In genomic region chr11:8914661-8915018, GRCh38 we compare ENCODE assay signal across 12 cellular contexts. TPM values are rescaled to one million over a fixed set of nuclear protein-coding genes. Genes with fewer than 3 reads are reported as not detected.
DNase-seq lines count a peak whose midpoint lies in the region; ATAC-seq, FAIRE-seq and TF ChIP-seq lines count a peak whose summit lies in the region.
"Had no signal": no experiment of that assay in that cellular context is flagged by ENCODE, and none has a peak within 500 bp of the region (broad histone marks: within the 10 kb centered on the region; RNA-seq: fewer than 3 reads in every experiment).

No MANE protein-coding gene starts in this region.

- H4K20me1 ChIP-seq in HepG2 (ENCODE audit: insufficient read depth, low read length) (no peaks in the 10 kb centered on the region), K562 (replicated peaks; ENCODE audit: control insufficient read depth, insufficient read depth, low read length) (no peaks in the 10 kb centered on the region)

- no peak overlapping the region for H3K27ac ChIP-seq in HepG2 (ENCODE audit: extremely low read length, insufficient read depth, low read length)
- H3K27ac ChIP-seq in right lobe of liver = peak overlapping the region in 1 of 3 donors; percentile 40
- H3K27ac ChIP-seq in K562 (ENCODE audit: extremely low read depth, low read depth, low read length) = no peak overlapping the region; the same call in 2 of the 3 replicates
- no peak overlapping the region for H3K27ac ChIP-seq in muscle layer of colon (ENCODE audit: low read depth, low read length)
- H3K27ac ChIP-seq in pancreas = peak overlapping the region in 1 of 4 donors; percentile 53

- H3K9me1 ChIP-seq in K562 (ENCODE audit: control insufficient read depth, insufficient read depth, low read length) = no peaks in the 10 kb centered on the region

- FAIRE-seq in HepG2 (lab: Jason Lieb, UNC) = no peak
- no peak for FAIRE-seq in K562 (lab: Jason Lieb, UNC)
- FAIRE-seq in pancreas (lab: Jason Lieb, UNC) = no peak
- FAIRE-seq: bronchial epithelial cell, small intestine had no signal

- WGBS in HepG2 (ENCODE audit: low lambda C conversion rate) = 90% methylated on average over 4 of the region's 4 CpGs
- WGBS in right lobe of liver (ENCODE audit: insufficient coverage, low coverage, low lambda C conversion rate, missing lambda C conversion rate) = 50% methylated on average over 4 of the region's 4 CpGs
- WGBS in K562 (ENCODE audit: insufficient coverage, low coverage, missing lambda C conversion rate) = 85% methylated on average over 4 of the region's 4 CpGs
- 54 to 72% methylated on average over 4 of the region's 4 CpGs for WGBS in pancreas, 2 donors

- TF ChIP-seq EP300 in HepG2 (IDR thresholded peaks at IDR 0.05; ENCODE audit: low read depth in 2 of 2, low read length in 2 of 2) = no peak
- no peak for TF ChIP-seq EP300 in HepG2 (CRISPR knock-in tag; IDR thresholded peaks at IDR 0.05; ENCODE audit: borderline replicate concordance)
- TF ChIP-seq EP300 in K562 (IDR thresholded peaks at IDR 0.05; ENCODE audit: low read length) = no peak

- H2AFZ ChIP-seq in HepG2 (ENCODE audit: low read length) = no peak overlapping the region
- H2AFZ ChIP-seq in K562 (ENCODE audit: low read depth, low read length) = no peak overlapping the region

- TF ChIP-seq CTCF in HepG2 (CRISPR knock-in tag; IDR thresholded peaks at IDR 0.05) (no peak), right lobe of liver (IDR thresholded peaks at IDR 0.05) (no peak), K562 (IDR thresholded peaks at IDR 0.05 in 2 of 3, conservative IDR thresholded peaks at IDR 0.05 in 1 of 3; ENCODE audit: insufficient read depth in 2 of 3, low read depth in 1 of 3, low read length in 3 of 3) (0 out of 6 replicates have a peak, but pooled peaks of 1 of the 3 experiments have one; percentile 8), pancreas (IDR thresholded peaks at IDR 0.05) (no peak)

- ATAC-seq in HepG2 (no peak), right lobe of liver (no peak), K562 (no peak), pancreas (no peak), HG02840 (IDR thresholded peaks at IDR 0.05; ENCODE audit: low FRiP score, unreplicated experiment) (no peak), GM18498 (IDR thresholded peaks at IDR 0.05; ENCODE audit: unreplicated experiment) (no peak)

- no peak overlapping the region for H3K4me3 ChIP-seq in HepG2 (replicated peaks in 1 of 3; ENCODE audit: insufficient read depth in 1 of 3, low read depth in 2 of 3, low read length in 3 of 3)
- no peak overlapping the region for H3K4me3 ChIP-seq in right lobe of liver
- no peak overlapping the region for H3K4me3 ChIP-seq in K562
- H3K4me3 ChIP-seq in muscle layer of colon (ENCODE audit: low read depth in 1 of 2, low read length in 2 of 2) = peak overlapping the region in 1 of 2 donors; percentile 8
- no peak overlapping the region for H3K4me3 ChIP-seq in pancreas
- H3K4me3 ChIP-seq: lung had no signal

- H3K4me1 ChIP-seq in HepG2 (ENCODE audit: insufficient read depth, low read length) (peaks cover 55% of the 10 kb centered on the region), right lobe of liver (peaks cover 0 to 5% (median 0%) of the 10 kb centered on the region in 4 donors), K562 (replicated peaks in 1 of 2; ENCODE audit: control insufficient read depth in 2 of 2, insufficient read depth in 2 of 2, low read length in 2 of 2) (peaks cover 15 to 27% of the 10 kb centered on the region in 2 experiments), muscle layer of colon (ENCODE audit: insufficient read depth, low read length) (peaks cover 43% of the 10 kb centered on the region), pancreas (peaks cover 3 to 7% (median 5%) of the 10 kb centered on the region in 3 donors)

- H3K4me2 ChIP-seq in HepG2 (ENCODE audit: low read depth, low read length) (peak overlapping the region; percentile 31; the same call in 1 of the 2 replicates), K562 (ENCODE audit: insufficient read depth, low read length) (peak overlapping the region; percentile 56; the same call in 1 of the 2 replicates)

- in situ Hi-C loops in HepG2 (cut with HindIII; ENCODE audit: extremely low pct_ligation_motif_present, low pct_unique_long_range_greater_than_20kb) (loop anchor here (10.0 kb wide), 1 partner anchor 220 kb away; no protein-coding TSS in a partner anchor), K562 (cut with MboI) (no loop called here)

- CTCF ChIA-PET in HepG2 (lab: Yijun Ruan, JAX; ENCODE audit: low intra/inter-chr PET ratio, low total read pairs) (interaction anchor here (1.0 to 2.4 kb wide), 2 partner anchors 44 to 223 kb away, joined by 4 to 19 read pairs; no protein-coding TSS in a partner anchor), K562 (lab: Yijun Ruan, JAX; ENCODE audit: low intra/inter-chr PET ratio) (no interaction called here)

- intact Hi-C loops in HepG2 (cut with micrococcal nuclease; ENCODE audit: unreplicated experiment) (loop anchor here (1.0 to 5.0 kb wide), 4 partner anchors 45 to 232 kb away; partner anchors contain the start of genes RPL27A and TRIM66), right lobe of liver (cut with DNase I) (no loop called here), K562 (cut with micrococcal nuclease) (loop anchor here (1.0 to 5.0 kb wide), 3 partner anchors 45 to 223 kb away; no protein-coding TSS in a partner anchor), pancreas (cut with DNase I) (no loop called here)

- H3K27me3 ChIP-seq in HepG2 (ENCODE audit: control insufficient read depth in 1 of 2, insufficient read depth in 2 of 2, low read length in 2 of 2) (no peaks in the 10 kb centered on the region; a peak in 1 of 5 replicates), right lobe of liver (no peaks in the 10 kb centered on the region), K562 (ENCODE audit: control insufficient read depth in 2 of 2, insufficient read depth in 2 of 2, low read length in 2 of 2) (no peaks in the 10 kb centered on the region), muscle layer of colon (ENCODE audit: control insufficient read depth in 1 of 2, insufficient read depth in 2 of 2, low read length in 2 of 2) (no peaks in the 10 kb centered on the region), pancreas (no peaks in the 10 kb centered on the region)

- H3K9me3 ChIP-seq in HepG2 (ENCODE audit: low read length) = no peaks in the 10 kb centered on the region
- H3K9me3 ChIP-seq in right lobe of liver = no peaks in the 10 kb centered on the region
- no peaks in the 10 kb centered on the region; the same call in 1 of the 2 replicates for H3K9me3 ChIP-seq in K562 (replicated peaks; ENCODE audit: control insufficient read depth, insufficient read depth, low read depth, low read length)
- H3K9me3 ChIP-seq in muscle layer of colon (ENCODE audit: low read length) = no peaks in the 10 kb centered on the region
- no peaks in the 10 kb centered on the region for H3K9me3 ChIP-seq in pancreas

- no peak for DNase-seq in HepG2 (ENCODE audit: low spot score)
- no peak for DNase-seq in right lobe of liver
- DNase-seq in K562 (ENCODE audit: extremely low read depth in 1 of 4, low spot score in 3 of 4) = no peak
- DNase-seq in pancreas = no peak
- no peak for DNase-seq in central memory CD4-positive, alpha-beta T cell

- H3K36me3 ChIP-seq in HepG2 (replicated peaks in 1 of 2; ENCODE audit: control insufficient read depth in 1 of 2, insufficient read depth in 2 of 2, low read length in 2 of 2) (peaks cover 4 to 18% of the 10 kb centered on the region in 2 experiments; a peak in 4 of 5 replicates), right lobe of liver (peaks cover 0 to 13% (median 5%) of the 10 kb centered on the region in 4 donors), K562 (ENCODE audit: control insufficient read depth, insufficient read depth, low read length) (peaks cover 44% of the 10 kb centered on the region), muscle layer of colon (ENCODE audit: insufficient read depth, low read length) (peaks cover 16% of the 10 kb centered on the region), pancreas (peaks cover 0 to 23% (median under 1%) of the 10 kb centered on the region in 3 donors)

- BruUV-seq in HepG2 (replicated peaks; lab: Mats Ljungman, UMichigan) (no TSS peak), K562 (replicated peaks; lab: Mats Ljungman, UMichigan) (no TSS peak)

- POLR2A ChIA-PET in HepG2 (lab: Yijun Ruan, JAX) (no interaction called here), K562 (lab: Yijun Ruan, JAX) (interaction anchor here (0.6 kb wide), 1 partner anchor 9 kb away, joined by 3 read pairs; no protein-coding TSS in a partner anchor)

- TF ChIP-seq RAD21 in HepG2 (CRISPR knock-in tag; IDR thresholded peaks at IDR 0.05) (no peak), K562 (CRISPR knock-in tag; conservative IDR thresholded peaks at IDR 0.05 in 1 of 2, IDR thresholded peaks at IDR 0.05 in 1 of 2) (no peak)

- H3K79me2 ChIP-seq in HepG2 (ENCODE audit: insufficient read depth, low read length) = peaks cover 5% of the 10 kb centered on the region
- peaks cover 19% of the 10 kb centered on the region for H3K79me2 ChIP-seq in K562 (ENCODE audit: control insufficient read depth, insufficient read depth, low read length)

- TF ChIP-seq POLR2A in HepG2 (IDR thresholded peaks at IDR 0.05; ENCODE audit: insufficient read depth in 1 of 2, low read depth in 2 of 2, low read length in 2 of 2) (no peak), right lobe of liver (IDR thresholded peaks at IDR 0.05) (no peak), K562 (conservative IDR thresholded peaks at IDR 0.05) (no peak)

- H3K9ac ChIP-seq in HepG2 (ENCODE audit: insufficient read depth, low read depth, low read length) (no peak overlapping the region), K562 (ENCODE audit: insufficient read depth in 1 of 2, low read depth in 2 of 2, low read length in 2 of 2) (no peak overlapping the region; a peak in 1 of 4 replicates), muscle layer of colon (ENCODE audit: low read length) (peak overlapping the region; percentile 1)

RNA-seq across cellular contexts. Expression of gene AKIP1, which starts 3.7 kb away (rescaled TPM):
- total RNA-seq in HepG2 (2016; rRNA removed; fragmentation: Illumina TruSeq; extraction: Trizol) = 20.3 and 21.6 TPM in 2 replicates
- 10.8 and 10.9 TPM in 2 replicates for total RNA-seq in HepG2 (2016; cell fraction: cytosol; rRNA removed; fragmentation: Illumina TruSeq; extraction: Trizol; ENCODE audit: low read depth)
- 18.6 and 21.9 TPM in 2 replicates for total RNA-seq in HepG2 (2016; cell fraction: insoluble cytoplasmic fraction; rRNA removed; fragmentation: Illumina TruSeq; extraction: Trizol)
- 12.8 and 14.4 TPM in 2 replicates for total RNA-seq in HepG2 (2016; cell fraction: membrane; rRNA removed; fragmentation: Illumina TruSeq; extraction: Trizol)
- 7.1 and 11.6 TPM in 2 replicates for total RNA-seq in HepG2 (2016; cell fraction: nucleus; rRNA removed; fragmentation: Illumina TruSeq; extraction: Trizol)
- 10.0 and 11.8 TPM in 2 replicates for polyA plus RNA-seq in HepG2 (2011; rRNA removed)
- 11.3 and 13.1 TPM in 2 replicates for polyA plus RNA-seq in HepG2 (2011; cell fraction: cytosol; rRNA removed)
- 4.0 and 6.6 TPM in 2 replicates for polyA plus RNA-seq in HepG2 (2011; cell fraction: nucleus; rRNA removed)
- polyA plus RNA-seq in HepG2 (2012) = 8.0 and 8.7 TPM in 2 replicates
- polyA plus RNA-seq in HepG2 (2016; cell fraction: cytosol; fragmentation: Illumina TruSeq; extraction: Trizol; ENCODE audit: low read depth) = 10.0 and 10.5 TPM in 2 replicates
- polyA plus RNA-seq in HepG2 (2016; cell fraction: insoluble cytoplasmic fraction; fragmentation: Illumina TruSeq; extraction: Trizol; ENCODE audit: low read depth) = 27.2 and 31.0 TPM in 2 replicates
- 10.9 and 12.6 TPM in 2 replicates for polyA plus RNA-seq in HepG2 (2016; cell fraction: membrane; fragmentation: Illumina TruSeq; extraction: Trizol; ENCODE audit: low read depth)
- 14.8 and 19.7 TPM in 2 replicates for polyA plus RNA-seq in HepG2 (2016; cell fraction: nucleus; fragmentation: Illumina TruSeq; extraction: Trizol; ENCODE audit: insufficient read depth, low read depth)
- 2.1 and 11.4 TPM in 2 replicates for polyA minus RNA-seq in HepG2 (2011; rRNA and poly(A)+ RNA removed; ENCODE audit: low replicate concordance)
- polyA minus RNA-seq in HepG2 (2011; cell fraction: cytosol; rRNA and poly(A)+ RNA removed) = 4.8 and 10.5 TPM in 2 replicates
- polyA minus RNA-seq in HepG2 (2011; cell fraction: nucleus; rRNA and poly(A)+ RNA removed) = 4.4 and 5.3 TPM in 2 replicates
- 10 to 100 TPM in 3 of 6 experiments, 1 to 10 TPM in 3; 5.8 to 14.8 (median 8.7) TPM for total RNA-seq in right lobe of liver
- 12.2 and 13.4 TPM in 2 replicates for total RNA-seq in K562 (2011; cell fraction: chromatin; rRNA removed; ENCODE audit: low replicate concordance)
- 11.8 and 12.7 TPM in 2 replicates for total RNA-seq in K562 (2011; cell fraction: nucleolus; rRNA removed)
- 13.1 and 21.8 TPM in 2 replicates for total RNA-seq in K562 (2011; cell fraction: nucleoplasm; rRNA removed)
- 36.2 and 48.7 TPM in 2 replicates for total RNA-seq in K562 (2014; rRNA removed)
- total RNA-seq in K562 (2014; rRNA removed; fragmentation: Illumina TruSeq; extraction: Trizol) = 25.5 and 28.6 TPM in 2 replicates
- 37.1 and 40.2 TPM in 2 replicates for total RNA-seq in K562 (2015; rRNA removed; fragmentation: Illumina TruSeq; extraction: Trizol)
- 40.0 and 41.6 TPM in 2 replicates for total RNA-seq in K562 (2021)
- polyA plus RNA-seq in K562 (2011; rRNA removed) = 47.2 and 49.2 TPM in 2 replicates
- polyA plus RNA-seq in K562 (2011; cell fraction: cytosol; rRNA removed) = 39.7 and 50.8 TPM in 2 replicates
- 16.5 and 17.7 TPM in 2 replicates for polyA plus RNA-seq in K562 (2011; cell fraction: nucleus; rRNA removed)
- 44.7 and 45.1 TPM in 2 replicates for polyA plus RNA-seq in K562 (2012)
- 34.2 and 40.1 TPM in 2 replicates for polyA plus RNA-seq in K562 (2014; fragmentation: Illumina TruSeq; extraction: Trizol)
- 10 to 100 TPM in 1 of 2 experiments, 1 to 10 TPM in 1; 9.0 to 15.1 TPM for polyA plus RNA-seq in K562 (2014; fragmentation: Nextera tagmentation; extraction: Ambion mirVana)
- polyA plus RNA-seq in K562 (2014; rRNA removed) = 52.6 and 60.1 TPM in 2 replicates
- 18.7 and 20.9 TPM in 2 replicates for polyA minus RNA-seq in K562 (2011; rRNA and poly(A)+ RNA removed)
- 17.8 and 18.9 TPM in 2 replicates for polyA minus RNA-seq in K562 (2011; cell fraction: cytosol; rRNA and poly(A)+ RNA removed)
- polyA minus RNA-seq in K562 (2011; cell fraction: nucleus; rRNA and poly(A)+ RNA removed) = 5.8 and 7.1 TPM in 2 replicates
- 10 to 100 TPM in 1 of 6 donors, 1 to 10 TPM in 5; 6.3 to 11.6 (median 7.9) TPM for total RNA-seq in pancreas
- 10 to 100 TPM in 1 of 2 donors, 1 to 10 TPM in 1; 6.5 to 11.6 TPM for polyA plus RNA-seq in pancreas

RNA-seq across cellular contexts. Expression of gene C11orf16, which starts 18.1 kb away (rescaled TPM):
- total RNA-seq in HepG2 (2016; rRNA removed; fragmentation: Illumina TruSeq; extraction: Trizol) = not detected in 2 replicates
- not detected in 2 replicates for total RNA-seq in HepG2 (2016; cell fraction: cytosol; rRNA removed; fragmentation: Illumina TruSeq; extraction: Trizol; ENCODE audit: low read depth)
- total RNA-seq in HepG2 (2016; cell fraction: insoluble cytoplasmic fraction; rRNA removed; fragmentation: Illumina TruSeq; extraction: Trizol) = not detected in 2 replicates
- total RNA-seq in HepG2 (2016; cell fraction: membrane; rRNA removed; fragmentation: Illumina TruSeq; extraction: Trizol) = not detected in 2 replicates
- total RNA-seq in HepG2 (2016; cell fraction: nucleus; rRNA removed; fragmentation: Illumina TruSeq; extraction: Trizol) = not detected in 2 replicates
- polyA plus RNA-seq in HepG2 (2011; rRNA removed) = not detected in 2 replicates
- polyA plus RNA-seq in HepG2 (2011; cell fraction: cytosol; rRNA removed) = not detected in 2 replicates
- polyA plus RNA-seq in HepG2 (2011; cell fraction: nucleus; rRNA removed) = not detected in 2 replicates
- polyA plus RNA-seq in HepG2 (2012) = not detected in 2 replicates
- polyA plus RNA-seq in HepG2 (2016; cell fraction: cytosol; fragmentation: Illumina TruSeq; extraction: Trizol; ENCODE audit: low read depth) = not detected in 2 replicates
- not detected in 2 replicates for polyA plus RNA-seq in HepG2 (2016; cell fraction: insoluble cytoplasmic fraction; fragmentation: Illumina TruSeq; extraction: Trizol; ENCODE audit: low read depth)
- not detected in 2 replicates for polyA plus RNA-seq in HepG2 (2016; cell fraction: membrane; fragmentation: Illumina TruSeq; extraction: Trizol; ENCODE audit: low read depth)
- not detected in 2 replicates for polyA plus RNA-seq in HepG2 (2016; cell fraction: nucleus; fragmentation: Illumina TruSeq; extraction: Trizol; ENCODE audit: insufficient read depth, low read depth)
- not detected in 2 replicates for polyA minus RNA-seq in HepG2 (2011; rRNA and poly(A)+ RNA removed; ENCODE audit: low replicate concordance)
- not detected in 2 replicates for polyA minus RNA-seq in HepG2 (2011; cell fraction: cytosol; rRNA and poly(A)+ RNA removed)
- polyA minus RNA-seq in HepG2 (2011; cell fraction: nucleus; rRNA and poly(A)+ RNA removed) = not detected in 2 replicates
- not detected for total RNA-seq in right lobe of liver
- not detected in 2 replicates for total RNA-seq in K562 (2011; cell fraction: chromatin; rRNA removed; ENCODE audit: low replicate concordance)
- total RNA-seq in K562 (2011; cell fraction: nucleolus; rRNA removed) = 0.33 TPM in 1 of 2 replicates, not detected in the other
- not detected in 2 replicates for total RNA-seq in K562 (2011; cell fraction: nucleoplasm; rRNA removed)
- not detected in 2 replicates for total RNA-seq in K562 (2014; rRNA removed)
- total RNA-seq in K562 (2014; rRNA removed; fragmentation: Illumina TruSeq; extraction: Trizol) = not detected in 2 replicates
- not detected in 2 replicates for total RNA-seq in K562 (2015; rRNA removed; fragmentation: Illumina TruSeq; extraction: Trizol)
- not detected in 2 replicates for total RNA-seq in K562 (2021)
- not detected in 2 replicates for polyA plus RNA-seq in K562 (2011; rRNA removed)
- polyA plus RNA-seq in K562 (2011; cell fraction: cytosol; rRNA removed) = not detected in 2 replicates
- polyA plus RNA-seq in K562 (2011; cell fraction: nucleus; rRNA removed) = 0.26 TPM in 1 of 2 replicates, not detected in the other
- polyA plus RNA-seq in K562 (2012) = 0.07 TPM in 1 of 2 replicates, not detected in the other
- polyA plus RNA-seq in K562 (2014; fragmentation: Illumina TruSeq; extraction: Trizol) = not detected in 2 replicates
- polyA plus RNA-seq in K562 (2014; fragmentation: Nextera tagmentation; extraction: Ambion mirVana) = not detected
- polyA plus RNA-seq in K562 (2014; rRNA removed) = 0.05 TPM in 1 of 2 replicates, not detected in the other
- polyA minus RNA-seq in K562 (2011; rRNA and poly(A)+ RNA removed) = not detected in 2 replicates
- not detected in 2 replicates for polyA minus RNA-seq in K562 (2011; cell fraction: cytosol; rRNA and poly(A)+ RNA removed)
- not detected in 2 replicates for polyA minus RNA-seq in K562 (2011; cell fraction: nucleus; rRNA and poly(A)+ RNA removed)
- total RNA-seq in pancreas = not detected
- not detected for polyA plus RNA-seq in pancreas
- total RNA-seq: bronchial epithelial cell had no signal
- polyA plus RNA-seq: BJ, small intestine had no signal

RNA-seq across cellular contexts. Expression of gene ASCL3, which starts 28.2 kb away (rescaled TPM):
- total RNA-seq in HepG2 (2016; rRNA removed; fragmentation: Illumina TruSeq; extraction: Trizol) (not detected in 2 replicates), right lobe of liver (not detected), K562 (2014; rRNA removed) (not detected in 2 replicates), K562 (2014; rRNA removed; fragmentation: Illumina TruSeq; extraction: Trizol) (not detected in 2 replicates), K562 (2015; rRNA removed; fragmentation: Illumina TruSeq; extraction: Trizol) (not detected in 2 replicates), K562 (2021) (not detected in 2 replicates), pancreas (under 1 TPM in 1 of 6 donors, not detected in 5; 0.34 TPM)
- total RNA-seq in HepG2 (2016; cell fraction: cytosol; rRNA removed; fragmentation: Illumina TruSeq; extraction: Trizol; ENCODE audit: low read depth) = not detected in 2 replicates
- not detected in 2 replicates for total RNA-seq in HepG2 (2016; cell fraction: insoluble cytoplasmic fraction; rRNA removed; fragmentation: Illumina TruSeq; extraction: Trizol)
- total RNA-seq in HepG2 (2016; cell fraction: membrane; rRNA removed; fragmentation: Illumina TruSeq; extraction: Trizol) = not detected in 2 replicates
- total RNA-seq in HepG2 (2016; cell fraction: nucleus; rRNA removed; fragmentation: Illumina TruSeq; extraction: Trizol) = not detected in 2 replicates
- polyA plus RNA-seq in HepG2 (2011; rRNA removed) (not detected in 2 replicates), K562 (2011; rRNA removed) (not detected in 2 replicates), K562 (2014; fragmentation: Illumina TruSeq; extraction: Trizol) (not detected in 2 replicates), K562 (2014; fragmentation: Nextera tagmentation; extraction: Ambion mirVana) (not detected), K562 (2014; rRNA removed) (not detected in 2 replicates), pancreas (not detected)
- not detected in 2 replicates for polyA plus RNA-seq in HepG2 (2011; cell fraction: cytosol; rRNA removed)
- not detected in 2 replicates for polyA plus RNA-seq in HepG2 (2011; cell fraction: nucleus; rRNA removed)
- not detected in 2 replicates for polyA plus RNA-seq in HepG2 (2012)
- not detected in 2 replicates for polyA plus RNA-seq in HepG2 (2016; cell fraction: cytosol; fragmentation: Illumina TruSeq; extraction: Trizol; ENCODE audit: low read depth)
- not detected in 2 replicates for polyA plus RNA-seq in HepG2 (2016; cell fraction: insoluble cytoplasmic fraction; fragmentation: Illumina TruSeq; extraction: Trizol; ENCODE audit: low read depth)
- polyA plus RNA-seq in HepG2 (2016; cell fraction: membrane; fragmentation: Illumina TruSeq; extraction: Trizol; ENCODE audit: low read depth) = not detected in 2 replicates
- not detected in 2 replicates for polyA plus RNA-seq in HepG2 (2016; cell fraction: nucleus; fragmentation: Illumina TruSeq; extraction: Trizol; ENCODE audit: insufficient read depth, low read depth)
- not detected in 2 replicates for polyA minus RNA-seq in HepG2 (2011; rRNA and poly(A)+ RNA removed; ENCODE audit: low replicate concordance)
- not detected in 2 replicates for polyA minus RNA-seq in HepG2 (2011; cell fraction: cytosol; rRNA and poly(A)+ RNA removed)
- polyA minus RNA-seq in HepG2 (2011; cell fraction: nucleus; rRNA and poly(A)+ RNA removed) = not detected in 2 replicates
- not detected in 2 replicates for total RNA-seq in K562 (2011; cell fraction: chromatin; rRNA removed; ENCODE audit: low replicate concordance)
- total RNA-seq in K562 (2011; cell fraction: nucleolus; rRNA removed) = not detected in 2 replicates
- not detected in 2 replicates for total RNA-seq in K562 (2011; cell fraction: nucleoplasm; rRNA removed)
- not detected in 2 replicates for polyA plus RNA-seq in K562 (2011; cell fraction: cytosol; rRNA removed)
- not detected in 2 replicates for polyA plus RNA-seq in K562 (2011; cell fraction: nucleus; rRNA removed)
- polyA plus RNA-seq in K562 (2012) = not detected in 2 replicates
- polyA minus RNA-seq in K562 (2011; rRNA and poly(A)+ RNA removed) = not detected in 2 replicates
- not detected in 2 replicates for polyA minus RNA-seq in K562 (2011; cell fraction: cytosol; rRNA and poly(A)+ RNA removed)
- polyA minus RNA-seq in K562 (2011; cell fraction: nucleus; rRNA and poly(A)+ RNA removed) = not detected in 2 replicates
- total RNA-seq: bronchial epithelial cell, lung had no signal
- polyA plus RNA-seq: BJ, lung, small intestine had no signal

RNA-seq across cellular contexts. Expression of gene TMEM9B, which starts 49.6 kb away (rescaled TPM):
- total RNA-seq in HepG2 (2016; rRNA removed; fragmentation: Illumina TruSeq; extraction: Trizol) = 17.4 and 20.8 TPM in 2 replicates
- total RNA-seq in HepG2 (2016; cell fraction: cytosol; rRNA removed; fragmentation: Illumina TruSeq; extraction: Trizol; ENCODE audit: low read depth) = 12.2 and 14.3 TPM in 2 replicates
- 17.2 and 21.3 TPM in 2 replicates for total RNA-seq in HepG2 (2016; cell fraction: insoluble cytoplasmic fraction; rRNA removed; fragmentation: Illumina TruSeq; extraction: Trizol)
- total RNA-seq in HepG2 (2016; cell fraction: membrane; rRNA removed; fragmentation: Illumina TruSeq; extraction: Trizol) = 25.3 and 25.6 TPM in 2 replicates
- total RNA-seq in HepG2 (2016; cell fraction: nucleus; rRNA removed; fragmentation: Illumina TruSeq; extraction: Trizol) = 13.8 and 15.3 TPM in 2 replicates
- polyA plus RNA-seq in HepG2 (2011; rRNA removed) = 12.3 and 12.4 TPM in 2 replicates
- polyA plus RNA-seq in HepG2 (2011; cell fraction: cytosol; rRNA removed) = 6.4 and 13.3 TPM in 2 replicates
- polyA plus RNA-seq in HepG2 (2011; cell fraction: nucleus; rRNA removed) = 2.8 and 4.6 TPM in 2 replicates
- polyA plus RNA-seq in HepG2 (2012) = 13.0 and 19.3 TPM in 2 replicates
- polyA plus RNA-seq in HepG2 (2016; cell fraction: cytosol; fragmentation: Illumina TruSeq; extraction: Trizol; ENCODE audit: low read depth) = 14.7 and 19.1 TPM in 2 replicates
- 21.0 and 21.7 TPM in 2 replicates for polyA plus RNA-seq in HepG2 (2016; cell fraction: insoluble cytoplasmic fraction; fragmentation: Illumina TruSeq; extraction: Trizol; ENCODE audit: low read depth)
- polyA plus RNA-seq in HepG2 (2016; cell fraction: membrane; fragmentation: Illumina TruSeq; extraction: Trizol; ENCODE audit: low read depth) = 23.1 and 24.9 TPM in 2 replicates
- polyA plus RNA-seq in HepG2 (2016; cell fraction: nucleus; fragmentation: Illumina TruSeq; extraction: Trizol; ENCODE audit: insufficient read depth, low read depth) = 24.7 and 25.5 TPM in 2 replicates
- polyA minus RNA-seq in HepG2 (2011; rRNA and poly(A)+ RNA removed; ENCODE audit: low replicate concordance) = 5.0 and 18.1 TPM in 2 replicates
- polyA minus RNA-seq in HepG2 (2011; cell fraction: cytosol; rRNA and poly(A)+ RNA removed) = 3.5 and 4.5 TPM in 2 replicates
- 5.5 and 6.5 TPM in 2 replicates for polyA minus RNA-seq in HepG2 (2011; cell fraction: nucleus; rRNA and poly(A)+ RNA removed)
- total RNA-seq in right lobe of liver = 10 to 100 TPM; 15.5 to 33.6 (median 19.8) TPM
- total RNA-seq in K562 (2011; cell fraction: chromatin; rRNA removed; ENCODE audit: low replicate concordance) = 13.2 and 21.8 TPM in 2 replicates
- 13.7 and 14.1 TPM in 2 replicates for total RNA-seq in K562 (2011; cell fraction: nucleolus; rRNA removed)
- 20.6 and 29.5 TPM in 2 replicates for total RNA-seq in K562 (2011; cell fraction: nucleoplasm; rRNA removed)
- 9.8 and 14.7 TPM in 2 replicates for total RNA-seq in K562 (2014; rRNA removed)
- total RNA-seq in K562 (2014; rRNA removed; fragmentation: Illumina TruSeq; extraction: Trizol) = 17.8 and 19.9 TPM in 2 replicates
- total RNA-seq in K562 (2015; rRNA removed; fragmentation: Illumina TruSeq; extraction: Trizol) = 15.8 and 19.4 TPM in 2 replicates
- 14.0 TPM in 2 replicates for total RNA-seq in K562 (2021)
- 12.8 and 20.0 TPM in 2 replicates for polyA plus RNA-seq in K562 (2011; rRNA removed)
- 7.1 and 10.5 TPM in 2 replicates for polyA plus RNA-seq in K562 (2011; cell fraction: cytosol; rRNA removed)
- 5.1 and 5.3 TPM in 2 replicates for polyA plus RNA-seq in K562 (2011; cell fraction: nucleus; rRNA removed)
- polyA plus RNA-seq in K562 (2012) = 15.9 and 22.1 TPM in 2 replicates
- polyA plus RNA-seq in K562 (2014; fragmentation: Illumina TruSeq; extraction: Trizol) = 12.5 and 16.0 TPM in 2 replicates
- 1 to 10 TPM; 7.7 to 9.6 TPM for polyA plus RNA-seq in K562 (2014; fragmentation: Nextera tagmentation; extraction: Ambion mirVana)
- 11.9 and 16.6 TPM in 2 replicates for polyA plus RNA-seq in K562 (2014; rRNA removed)
- polyA minus RNA-seq in K562 (2011; rRNA and poly(A)+ RNA removed) = 12.4 and 14.1 TPM in 2 replicates
- polyA minus RNA-seq in K562 (2011; cell fraction: cytosol; rRNA and poly(A)+ RNA removed) = 3.0 and 4.0 TPM in 2 replicates
- polyA minus RNA-seq in K562 (2011; cell fraction: nucleus; rRNA and poly(A)+ RNA removed) = 5.8 and 6.3 TPM in 2 replicates
- total RNA-seq in pancreas = 10 to 100 TPM; 12.8 to 23.3 (median 19.5) TPM
- 10 to 100 TPM; 14.7 to 39.4 TPM for polyA plus RNA-seq in pancreas

Comparison
In these comparisons a context has a peak if more than half of its experiments do, and no peak if none do; other contexts are left out.
1. intact Hi-C loops: an anchor here in HepG2 (1.0 to 5.0 kb wide) and K562 (1.0 to 5.0 kb wide); none called in right lobe of liver and pancreas.